Comparison of ENCODE assay signal across 18 cellular contexts in the genomic region with DNA sequence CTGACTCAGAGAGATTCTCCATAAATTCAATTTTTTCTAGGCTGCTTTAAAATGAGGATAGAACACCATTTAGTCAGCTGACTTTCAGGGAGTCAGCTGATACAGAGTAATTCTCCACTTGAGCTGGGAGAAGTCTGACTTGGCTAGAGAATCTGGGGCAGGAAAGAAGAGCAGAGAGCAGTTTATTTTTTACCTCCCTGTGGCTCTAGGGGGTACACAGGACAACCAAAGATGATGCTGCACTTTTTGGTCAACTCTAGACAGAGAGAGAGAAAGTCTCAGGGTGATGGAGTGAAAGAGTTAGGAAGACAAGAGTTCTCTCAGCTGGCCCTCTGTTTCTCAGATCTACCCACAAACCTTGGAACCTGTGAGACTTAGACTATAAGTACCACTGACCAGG.
DNase-seq lines count a peak whose midpoint lies in the region; ATAC-seq, FAIRE-seq and TF ChIP-seq lines count a peak whose summit lies in the region.
"Had no signal": no experiment of that assay in that cellular context is flagged by ENCODE, and none has a peak within 500 bp of the region (broad histone marks: within the 10 kb centered on the region; RNA-seq: fewer than 3 reads in every experiment).

No MANE protein-coding gene starts in this region.

- no peak for FAIRE-seq in astrocyte (lab: Jason Lieb, UNC)

- no peaks in the 10 kb centered on the region for H3K9me3 ChIP-seq in PC-9 (ENCODE audit: insufficient read depth, low read depth)
- no peaks in the 10 kb centered on the region for H3K9me3 ChIP-seq in astrocyte (ENCODE audit: insufficient read depth, low read depth, low read length)
- H3K9me3 ChIP-seq: heart left ventricle, ovary, sigmoid colon had no signal

- peaks cover 43% of the 10 kb centered on the region for H3F3A ChIP-seq in PC-9 (ENCODE audit: insufficient read depth, low read depth)

- no peak overlapping the region for H3K9ac ChIP-seq in astrocyte (ENCODE audit: low read length)

- POLR2A ChIA-PET in PC-9 (lab: Charles Lee; ENCODE audit: unreplicated experiment) = no interaction called here

- H3K9me3 Mint-ChIP-seq in activated T-cell treated with anti-CD3 and anti-CD28 coated beads, Interleukin-2, amount 50 U/mL, for 24 hours = no peaks in the 10 kb centered on the region
- H3K9me3 Mint-ChIP-seq in astrocyte (ENCODE audit: unreplicated experiment) = peaks cover 4% of the 10 kb centered on the region
- H3K9me3 Mint-ChIP-seq in stimulated activated effector memory CD8-positive, alpha-beta T cell treated with anti-CD3 and anti-CD28 coated beads, Interleukin-12 subunit alpha, Interleukin-12 subunit beta, amount 100 ng/mL, for 72 hours = no peaks in the 10 kb centered on the region
- H3K9me3 Mint-ChIP-seq: effector memory CD8-positive, alpha-beta T cell; GM23338 had no signal

- H3K27me3 ChIP-seq in PC-9 (ENCODE audit: insufficient read depth, low read depth) (no peaks in the 10 kb centered on the region), astrocyte (ENCODE audit: insufficient read depth, low read length) (no peaks in the 10 kb centered on the region)
- H3K27me3 ChIP-seq: heart left ventricle, ovary, sigmoid colon had no signal

- H3K4me1 ChIP-seq in PC-9 (replicated peaks; ENCODE audit: insufficient read depth) (peaks cover 57% of the 10 kb centered on the region), astrocyte (ENCODE audit: insufficient read depth, low read length) (peaks cover 29% of the 10 kb centered on the region)

- no peak overlapping the region for H2AFZ ChIP-seq in PC-9
- peak overlapping the region; percentile 21 for H2AFZ ChIP-seq in astrocyte (ENCODE audit: low read depth, low read length)
- H2AFZ ChIP-seq: GM23338 had no signal

- peaks cover 42% of the 10 kb centered on the region for H3K4me1 Mint-ChIP-seq in activated T-cell treated with anti-CD3 and anti-CD28 coated beads, Interleukin-2, amount 50 U/mL, for 24 hours (ENCODE audit: low read depth)
- peaks cover 9% of the 10 kb centered on the region for H3K4me1 Mint-ChIP-seq in astrocyte (ENCODE audit: low read depth, unreplicated experiment)
- H3K4me1 Mint-ChIP-seq in stimulated activated effector memory CD8-positive, alpha-beta T cell treated with anti-CD3 and anti-CD28 coated beads, Interleukin-12 subunit alpha, Interleukin-12 subunit beta, amount 100 ng/mL, for 72 hours = peaks cover 26% of the 10 kb centered on the region
- H3K4me1 Mint-ChIP-seq: GM23338 had no signal

- peak overlapping the region; percentile 95 for H3K27ac Mint-ChIP-seq in activated T-cell treated with anti-CD3 and anti-CD28 coated beads, Interleukin-2, amount 50 U/mL, for 24 hours
- H3K27ac Mint-ChIP-seq in astrocyte (ENCODE audit: unreplicated experiment) = no peak overlapping the region
- H3K27ac Mint-ChIP-seq in stimulated activated effector memory CD8-positive, alpha-beta T cell treated with anti-CD3 and anti-CD28 coated beads, Interleukin-12 subunit alpha, Interleukin-12 subunit beta, amount 100 ng/mL, for 72 hours = peak overlapping the region; percentile 84
- H3K27ac Mint-ChIP-seq: effector memory CD8-positive, alpha-beta T cell; GM23338 had no signal

- DNase-seq in activated T-cell treated with anti-CD3 and anti-CD28 coated beads, Interleukin-2, amount 50 U/mL, for 24 hours = no peak
- no peak for DNase-seq in activated T-cell treated with anti-CD3 and anti-CD28 coated beads, Interleukin-2, amount 50 U/mL, for 1 hour
- no peak for DNase-seq in PC-9
- DNase-seq in astrocyte (ENCODE audit: low read depth) = no peak
- DNase-seq in stimulated activated effector memory CD8-positive, alpha-beta T cell treated with anti-CD3 and anti-CD28 coated beads, Interleukin-12 subunit alpha, Interleukin-12 subunit beta, amount 100 ng/mL, for 72 hours (ENCODE audit: low spot score in 2 of 2) = no peak
- DNase-seq in NCI-H2196 (lab: John Stamatoyannopoulos, UW; ENCODE audit: unreplicated experiment) = no peak
- DNase-seq in GM03348 (ENCODE audit: low spot score) = no peak
- DNase-seq: central memory CD4-positive, alpha-beta T cell; DMS79; effector memory CD8-positive, alpha-beta T cell; heart left ventricle; NCI-H2029; NCI-H510A; ovary; Right ventricle myocardium superior; sigmoid colon had no signal

- peak; percentile 16 for ATAC-seq in stimulated activated effector memory CD8-positive, alpha-beta T cell treated with anti-CD3 and anti-CD28 coated beads, Interleukin-12 subunit alpha, Interleukin-12 subunit beta, amount 100 ng/mL, for 72 hours
- no peak for ATAC-seq in GM18861 (IDR thresholded peaks at IDR 0.05; ENCODE audit: unreplicated experiment)
- ATAC-seq: GM23338, heart left ventricle had no signal

- intact Hi-C loops in PC-9 (cut with micrococcal nuclease; ENCODE audit: unreplicated experiment) = no loop called here

- H3K4me3 ChIP-seq in PC-9 (no peak overlapping the region), astrocyte (ENCODE audit: insufficient read depth, low read depth, low read length) (no peak overlapping the region)
- H3K4me3 ChIP-seq: GM23338, heart left ventricle, ovary, sigmoid colon had no signal

- BruUV-seq in PC-9 (replicated peaks; lab: Mats Ljungman, UMichigan) = TSS peak; percentile 29

- CTCF ChIA-PET in PC-9 (lab: Charles Lee) = no interaction called here

- H4K20me1 ChIP-seq in PC-9 (ENCODE audit: insufficient read depth) (no peaks in the 10 kb centered on the region), astrocyte (ENCODE audit: insufficient read depth, low read length) (no peaks in the 10 kb centered on the region)

- H3K79me2 ChIP-seq in PC-9 (ENCODE audit: low read depth) (no peaks in the 10 kb centered on the region), astrocyte (ENCODE audit: insufficient read depth, low read length) (no peaks in the 10 kb centered on the region)

- H3K36me3 ChIP-seq in PC-9 (ENCODE audit: low read depth) (no peaks in the 10 kb centered on the region), astrocyte (ENCODE audit: insufficient read depth, low read length) (no peaks in the 10 kb centered on the region)
- H3K36me3 ChIP-seq: heart left ventricle, ovary, sigmoid colon had no signal

- H3K27me3 Mint-ChIP-seq in activated T-cell treated with anti-CD3 and anti-CD28 coated beads, Interleukin-2, amount 50 U/mL, for 24 hours = no peaks in the 10 kb centered on the region
- H3K27me3 Mint-ChIP-seq in astrocyte (ENCODE audit: low read depth, unreplicated experiment) = no peaks in the 10 kb centered on the region

- H3K9me2 ChIP-seq in PC-9 (ENCODE audit: insufficient read depth) = no peaks in the 10 kb centered on the region

- H3K4me2 ChIP-seq in PC-9 (peak overlapping the region; percentile 47), astrocyte (ENCODE audit: low read length) (no peak overlapping the region)
- H3K4me2 ChIP-seq: GM23338 had no signal

- H3K27ac ChIP-seq in PC-9 (peak overlapping the region; percentile 79), astrocyte (ENCODE audit: low read depth, low read length) (no peak overlapping the region)
- H3K27ac ChIP-seq: ovary, sigmoid colon had no signal

- TF ChIP-seq CTCF in PC-9 (conservative IDR thresholded peaks at IDR 0.05) (no peak), astrocyte (IDR thresholded peaks at IDR 0.05; ENCODE audit: insufficient read depth, low read depth, low read length) (no peak)

- H3K36me3 Mint-ChIP-seq in activated T-cell treated with anti-CD3 and anti-CD28 coated beads, Interleukin-2, amount 50 U/mL, for 24 hours (ENCODE audit: low read depth) = peaks cover 2% of the 10 kb centered on the region
- H3K36me3 Mint-ChIP-seq in astrocyte (ENCODE audit: low read depth, unreplicated experiment) = no peaks in the 10 kb centered on the region
- peaks cover 7% of the 10 kb centered on the region for H3K36me3 Mint-ChIP-seq in stimulated activated effector memory CD8-positive, alpha-beta T cell treated with anti-CD3 and anti-CD28 coated beads, Interleukin-12 subunit alpha, Interleukin-12 subunit beta, amount 100 ng/mL, for 72 hours

- H3K4me3 Mint-ChIP-seq in activated T-cell treated with anti-CD3 and anti-CD28 coated beads, Interleukin-2, amount 50 U/mL, for 24 hours = peak overlapping the region; percentile 21
- no peak overlapping the region for H3K4me3 Mint-ChIP-seq in astrocyte (ENCODE audit: unreplicated experiment)
- peak overlapping the region; percentile 24 for H3K4me3 Mint-ChIP-seq in stimulated activated effector memory CD8-positive, alpha-beta T cell treated with anti-CD3 and anti-CD28 coated beads, Interleukin-12 subunit alpha, Interleukin-12 subunit beta, amount 100 ng/mL, for 72 hours
- H3K4me3 Mint-ChIP-seq: effector memory CD8-positive, alpha-beta T cell; GM23338 had no signal
